ENCODE assay signal across 18 cellular contexts in genomic region chr22:22022255-22022840, GRCh38. TPM values are rescaled to one million over a fixed set of nuclear protein-coding genes. Genes with fewer than 3 reads are reported as not detected.
DNase-seq lines count a peak whose midpoint lies in the region; ATAC-seq, FAIRE-seq and TF ChIP-seq lines count a peak whose summit lies in the region.
"Had no signal": no experiment of that assay in that cellular context is flagged by ENCODE, and none has a peak within 500 bp of the region (broad histone marks: within the 10 kb centered on the region; RNA-seq: fewer than 3 reads in every experiment).

No MANE protein-coding gene starts in this region.

- BruUV-seq in GM12878 (replicated peaks; lab: Mats Ljungman, UMichigan), result no TSS peak

- FAIRE-seq in GM12878 (lab: Jason Lieb, UNC), result no peak
- FAIRE-seq: D721Med had no signal

- WGBS in GM12878 (ENCODE audit: insufficient coverage, insufficient replicate concordance, low lambda C conversion rate, missing lambda C conversion rate), result 47% methylated on average over 5 of the region's 5 CpGs

- peaks cover 3% of the 10 kb centered on the region for H3K36me3 Mint-ChIP-seq in IgD-negative memory B cell
- H3K36me3 Mint-ChIP-seq in stimulated activated effector memory CD8-positive, alpha-beta T cell treated with anti-CD3 and anti-CD28 coated beads, Interleukin-12 subunit alpha, Interleukin-12 subunit beta, amount 100 ng/mL, for 72 hours, result no peaks in the 10 kb centered on the region
- H3K36me3 Mint-ChIP-seq: CD8-positive, alpha-beta T cell; T-cell had no signal

- CTCF ChIA-PET in GM12878 (lab: Yijun Ruan, JAX), result interaction anchor here (1.1 to 1.6 kb wide), 6 partner anchors 20 to 937 kb away, joined by 3 to 6 read pairs (median 3); partner anchors contain the start of gene TOP3B

- H3K27ac ChIP-seq in BLaER1 treated with 17β-estradiol and CSF1 and Interleukin-3, amounts not matched to agents 10 nM and 100 nM, result peak overlapping the region in 7 of 11 experiments; percentile 2 to 68 (median 52); a peak in 10 of 22 replicates
- peak overlapping the region; percentile 92 for H3K27ac ChIP-seq in GM12878 (ENCODE audit: control insufficient read depth, insufficient read depth)
- H3K27ac ChIP-seq: RWPE1 had no signal

- peak overlapping the region in 2 of 10 experiments; percentile 10 to 14; a peak in 2 of 20 replicates for H3K4me3 ChIP-seq in BLaER1 treated with 17β-estradiol and CSF1 and Interleukin-3, amounts not matched to agents 10 nM and 100 nM
- H3K4me3 ChIP-seq in GM12878, result peak overlapping the region; percentile 45; the same call in 1 of the 2 replicates
- H3K4me3 ChIP-seq: HAP-1 had no signal

- no peak for TF ChIP-seq EP300 in GM12878 (IDR thresholded peaks at IDR 0.05; ENCODE audit: borderline replicate concordance in 1 of 2, control insufficient read depth in 1 of 2, low read depth in 2 of 2, low read length in 2 of 2)

- RAD21 ChIA-PET in GM12878 (lab: Charles Lee; ENCODE audit: unreplicated experiment), result no interaction called here

- H3K4me1 Mint-ChIP-seq in IgD-negative memory B cell, result peaks cover 21 to 41% (median 35%) of the 10 kb centered on the region in 3 donors
- H3K4me1 Mint-ChIP-seq in stimulated activated effector memory CD8-positive, alpha-beta T cell treated with anti-CD3 and anti-CD28 coated beads, Interleukin-12 subunit alpha, Interleukin-12 subunit beta, amount 100 ng/mL, for 72 hours, result peaks cover 6% of the 10 kb centered on the region

- peak overlapping the region; percentile 46 for H2AFZ ChIP-seq in GM12878 (ENCODE audit: control insufficient read depth, low read depth, low read length)

- peak overlapping the region; percentile 59 to 87 (median 82) for H3K4me2 ChIP-seq in BLaER1 treated with 17β-estradiol and CSF1 and Interleukin-3, amounts not matched to agents 10 nM and 100 nM
- H3K4me2 ChIP-seq in GM12878 (ENCODE audit: control insufficient read depth, insufficient read depth), result peak overlapping the region; percentile 70

- intact Hi-C loops in GM12878 (cut with micrococcal nuclease; ENCODE audit: unreplicated experiment), result no loop called here

- no peak for TF ChIP-seq CTCF in GM12878 (IDR thresholded peaks at IDR 0.05 in 2 of 3, conservative IDR thresholded peaks at IDR 0.05 in 1 of 3; ENCODE audit: control insufficient read depth in 2 of 3, extremely low read depth in 1 of 3, insufficient read depth in 1 of 3, low read depth in 3 of 3, low read length in 3 of 3)

- peak; percentile 37; the same call in 1 of the 2 replicates for TF ChIP-seq POLR2A in GM12878 (IDR thresholded peaks at IDR 0.05; ENCODE audit: low read depth, low read length)

- POLR2A ChIA-PET in GM12878 (lab: Charles Lee), result no interaction called here

- no peaks in the 10 kb centered on the region for H3K9me3 Mint-ChIP-seq in IgD-negative memory B cell
- no peaks in the 10 kb centered on the region for H3K9me3 Mint-ChIP-seq in stimulated activated effector memory CD8-positive, alpha-beta T cell treated with anti-CD3 and anti-CD28 coated beads, Interleukin-12 subunit alpha, Interleukin-12 subunit beta, amount 100 ng/mL, for 72 hours
- H3K9me3 Mint-ChIP-seq: CD8-positive, alpha-beta T cell; T-cell had no signal

- H3K4me3 Mint-ChIP-seq in IgD-negative memory B cell, result peak overlapping the region in 3 of 4 donors; percentile 51 to 73 (median 66)
- no peak overlapping the region for H3K4me3 Mint-ChIP-seq in stimulated activated effector memory CD8-positive, alpha-beta T cell treated with anti-CD3 and anti-CD28 coated beads, Interleukin-12 subunit alpha, Interleukin-12 subunit beta, amount 100 ng/mL, for 72 hours
- H3K4me3 Mint-ChIP-seq: CD8-positive, alpha-beta T cell; T-cell had no signal

- no peak for TF ChIP-seq RAD21 in GM12878 (IDR thresholded peaks at IDR 0.05; ENCODE audit: insufficient read depth, low read depth, low read length)

- no peaks in the 10 kb centered on the region for H3K9me3 ChIP-seq in BLaER1 treated with 17β-estradiol and CSF1 and Interleukin-3, amounts not matched to agents 10 nM and 100 nM (replicated peaks in 1 of 11)
- H3K9me3 ChIP-seq in GM12878 (replicated peaks; ENCODE audit: control insufficient read depth, insufficient read depth, low read length), result no peaks in the 10 kb centered on the region
- H3K9me3 ChIP-seq: HAP-1 had no signal

- DNase-seq in GM12878 (ENCODE audit: low read depth, low spot score) (no peak), DMS153 treated with DMSO at 0.1 percent for 48 hours (lab: John Stamatoyannopoulos, UW; ENCODE audit: unreplicated experiment) (no peak), NOMO-1 treated with DMSO at 0.1 percent for 48 hours (lab: John Stamatoyannopoulos, UW; ENCODE audit: unreplicated experiment) (no peak)
- no peak for DNase-seq in stimulated activated effector memory CD8-positive, alpha-beta T cell treated with anti-CD3 and anti-CD28 coated beads, Interleukin-12 subunit alpha, Interleukin-12 subunit beta, amount 100 ng/mL, for 72 hours (ENCODE audit: low spot score in 2 of 2)
- DNase-seq: ACHN; CD8-positive, alpha-beta T cell; NCI-H1105; NCI-H1694 treated with DMSO at 0.1 percent for 48 hours; NCI-H2171; NCI-H446 treated with DMSO at 0.1 percent for 48 hours; NCI-H748 treated with DMSO at 0.1 percent for 48 hours; T-cell had no signal

- H3K4me1 ChIP-seq in BLaER1 treated with 17β-estradiol and CSF1 and Interleukin-3, amounts not matched to agents 10 nM and 100 nM, result peaks cover 31 to 82% (median 76%) of the 10 kb centered on the region in 10 experiments
- H3K4me1 ChIP-seq in GM12878 (ENCODE audit: control insufficient read depth, insufficient read depth, low read length), result peaks cover 44% of the 10 kb centered on the region

- peak overlapping the region in 8 of 11 experiments; percentile 0 to 59 (median 40); a peak in 12 of 22 replicates for H3K9ac ChIP-seq in BLaER1 treated with 17β-estradiol and CSF1 and Interleukin-3, amounts not matched to agents 10 nM and 100 nM
- peak overlapping the region; percentile 42 for H3K9ac ChIP-seq in GM12878 (ENCODE audit: control insufficient read depth, insufficient read depth, low read length)

- H3K27me3 ChIP-seq in BLaER1 treated with 17β-estradiol and CSF1 and Interleukin-3, amounts not matched to agents 10 nM and 100 nM, result no peaks in the 10 kb centered on the region
- H3K27me3 ChIP-seq in GM12878 (replicated peaks in 1 of 2; ENCODE audit: control insufficient read depth in 2 of 2, insufficient read depth in 2 of 2, low read length in 1 of 2), result no peaks in the 10 kb centered on the region

- H3K27ac Mint-ChIP-seq in IgD-negative memory B cell, result peak overlapping the region in 1 of 3 donors; percentile 89
- no peak overlapping the region for H3K27ac Mint-ChIP-seq in stimulated activated effector memory CD8-positive, alpha-beta T cell treated with anti-CD3 and anti-CD28 coated beads, Interleukin-12 subunit alpha, Interleukin-12 subunit beta, amount 100 ng/mL, for 72 hours
- H3K27ac Mint-ChIP-seq: CD8-positive, alpha-beta T cell; T-cell had no signal

- SMC1A ChIA-PET in GM12878 (lab: Charles Lee; ENCODE audit: uncharacterized antibody, unreplicated experiment), result interaction anchor here (1.0 to 1.7 kb wide), 3 partner anchors 12 to 21 kb away, joined by 3 to 5 read pairs (median 4); no protein-coding TSS in a partner anchor

- H3K27me3 Mint-ChIP-seq in IgD-negative memory B cell, result no peaks in the 10 kb centered on the region

- in situ Hi-C loops in GM12878 (cut with MboI), result no loop called here

- no peaks in the 10 kb centered on the region for H4K20me1 ChIP-seq in BLaER1 treated with 17β-estradiol and CSF1 and Interleukin-3, amounts not matched to agents 10 nM and 100 nM
- H4K20me1 ChIP-seq in GM12878 (ENCODE audit: control insufficient read depth, insufficient read depth), result no peaks in the 10 kb centered on the region

- H3K36me3 ChIP-seq in BLaER1 treated with 17β-estradiol and CSF1 and Interleukin-3, amounts not matched to agents 10 nM and 100 nM, result no peaks in the 10 kb centered on the region
- H3K36me3 ChIP-seq in GM12878 (ENCODE audit: control insufficient read depth in 2 of 2, insufficient read depth in 2 of 2, low read length in 1 of 2), result no peaks in the 10 kb centered on the region
- H3K36me3 ChIP-seq: HAP-1 had no signal

- ATAC-seq in GM12878, result no peak
- ATAC-seq in stimulated activated effector memory CD8-positive, alpha-beta T cell treated with anti-CD3 and anti-CD28 coated beads, Interleukin-12 subunit alpha, Interleukin-12 subunit beta, amount 100 ng/mL, for 72 hours, result peak; percentile 21
- ATAC-seq in HG02840 (IDR thresholded peaks at IDR 0.05; ENCODE audit: low FRiP score, unreplicated experiment), result no peak
- ATAC-seq: CD8-positive, alpha-beta T cell; T-cell had no signal

- 0 out of 2 replicates have a peak, but pooled peaks cover 5% of the 10 kb centered on the region for H3K79me2 ChIP-seq in GM12878 (ENCODE audit: control insufficient read depth, insufficient read depth, low read length)

TF ChIP-seq in GM12878, 131 proteins besides CTCF, POLR2A, EP300 and RAD21 (continues in another document):
- no peak for TF ChIP-seq SIX5 (IDR thresholded peaks at IDR 0.05; ENCODE audit: low read depth, low read length, severe bottlenecking)
- TF ChIP-seq ZNF217 (IDR thresholded peaks at IDR 0.05), result no peak

RNA-seq across cellular contexts. Expression of gene TOP3B, which starts 39.8 kb away (rescaled TPM):
- polyA plus RNA-seq in IgD-negative memory B cell (22.7 TPM), GM12878 (2011; rRNA removed) (7.4 and 12.4 TPM in 2 replicates), GM12878 (2014; fragmentation: Illumina TruSeq; extraction: Trizol) (12.8 and 29.6 TPM in 2 replicates), GM12878 (2014; fragmentation: Nextera tagmentation; extraction: Ambion mirVana) (1 to 10 TPM in 1 of 2 experiments, under 1 TPM in 1; 0.60 to 1.6 TPM), GM12878 (2014; rRNA removed) (40.9 and 47.9 TPM in 2 replicates), GM12878 (2016; fragmentation: Nextera tagmentation; extraction: Ambion mirVana) (10 to 100 TPM; 37.8 to 45.2 TPM)
- 173 TPM in 2 replicates for total RNA-seq in GM12878 (2013; cell fraction: nucleolus; rRNA removed)
- total RNA-seq in GM12878 (2014; rRNA removed) (43.5 and 47.3 TPM in 2 replicates), GM12878 (2014; rRNA removed; fragmentation: Illumina TruSeq; extraction: Trizol) (19.9 and 22.1 TPM in 2 replicates), GM12878 (2021) (41.9 and 47.1 TPM in 2 replicates)
- polyA plus RNA-seq in GM12878 (2011; ENCODE audit: low read depth), result 7.4 TPM
- 15.5 and 17.6 TPM in 2 replicates for polyA plus RNA-seq in GM12878 (2011; cell fraction: cytosol; rRNA removed)
- polyA plus RNA-seq in GM12878 (2011; cell fraction: nucleus; rRNA removed), result 137 and 161 TPM in 2 replicates
- 16.8 and 19.0 TPM in 2 replicates for polyA plus RNA-seq in GM12878 (2012)
- polyA minus RNA-seq in GM12878 (2011; rRNA and poly(A)+ RNA removed), result 17.1 and 23.3 TPM in 2 replicates
- 6.9 and 8.7 TPM in 2 replicates for polyA minus RNA-seq in GM12878 (2011; cell fraction: cytosol; rRNA and poly(A)+ RNA removed)
- 31.7 and 48.4 TPM in 2 replicates for polyA minus RNA-seq in GM12878 (2011; cell fraction: nucleus; rRNA and poly(A)+ RNA removed)
